1 cellular context compared by ENCODE assay signal in the genomic region with DNA sequence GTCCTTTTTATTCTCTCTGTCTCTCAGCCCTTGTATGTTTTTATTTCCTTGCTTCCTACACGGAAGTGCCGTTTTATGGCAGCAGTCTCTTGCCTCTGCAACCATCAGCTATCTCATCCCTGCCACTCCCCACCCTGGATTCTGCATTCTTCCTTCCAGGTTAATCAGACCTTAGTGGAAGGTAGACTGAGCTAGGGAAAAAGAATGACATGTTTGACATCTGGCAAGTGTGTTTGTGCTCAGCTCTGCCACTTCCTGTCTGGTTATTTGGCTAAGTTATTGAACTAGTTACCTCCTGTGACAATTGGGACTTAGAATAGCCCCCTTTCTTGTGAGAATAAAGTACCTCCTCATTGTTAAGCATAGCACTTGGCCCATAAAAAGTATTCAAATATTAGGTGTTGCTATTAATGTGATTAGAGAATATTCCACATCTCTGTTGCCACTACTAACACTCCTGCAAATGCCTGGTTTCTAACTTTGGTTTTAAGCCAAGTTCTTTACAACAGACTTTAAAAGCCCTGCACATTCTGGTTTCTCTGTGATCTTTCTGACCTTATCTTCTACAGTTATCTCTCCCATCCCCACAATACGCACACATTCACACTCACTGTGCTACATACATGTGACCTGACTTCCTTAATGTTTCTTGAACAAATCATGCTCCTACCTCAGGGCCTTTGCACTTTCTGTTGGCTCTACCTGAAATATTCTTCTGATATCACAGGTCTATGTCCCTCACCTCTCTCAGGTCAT.
TF ChIP-seq lines count a peak whose summit lies in the region.

No MANE protein-coding gene starts in this region.

TF ChIP-seq in GM23338, 12 proteins besides CTCF, POLR2A, EP300 and RAD21 (continued from another document):
- TF ChIP-seq, protein P1, sequence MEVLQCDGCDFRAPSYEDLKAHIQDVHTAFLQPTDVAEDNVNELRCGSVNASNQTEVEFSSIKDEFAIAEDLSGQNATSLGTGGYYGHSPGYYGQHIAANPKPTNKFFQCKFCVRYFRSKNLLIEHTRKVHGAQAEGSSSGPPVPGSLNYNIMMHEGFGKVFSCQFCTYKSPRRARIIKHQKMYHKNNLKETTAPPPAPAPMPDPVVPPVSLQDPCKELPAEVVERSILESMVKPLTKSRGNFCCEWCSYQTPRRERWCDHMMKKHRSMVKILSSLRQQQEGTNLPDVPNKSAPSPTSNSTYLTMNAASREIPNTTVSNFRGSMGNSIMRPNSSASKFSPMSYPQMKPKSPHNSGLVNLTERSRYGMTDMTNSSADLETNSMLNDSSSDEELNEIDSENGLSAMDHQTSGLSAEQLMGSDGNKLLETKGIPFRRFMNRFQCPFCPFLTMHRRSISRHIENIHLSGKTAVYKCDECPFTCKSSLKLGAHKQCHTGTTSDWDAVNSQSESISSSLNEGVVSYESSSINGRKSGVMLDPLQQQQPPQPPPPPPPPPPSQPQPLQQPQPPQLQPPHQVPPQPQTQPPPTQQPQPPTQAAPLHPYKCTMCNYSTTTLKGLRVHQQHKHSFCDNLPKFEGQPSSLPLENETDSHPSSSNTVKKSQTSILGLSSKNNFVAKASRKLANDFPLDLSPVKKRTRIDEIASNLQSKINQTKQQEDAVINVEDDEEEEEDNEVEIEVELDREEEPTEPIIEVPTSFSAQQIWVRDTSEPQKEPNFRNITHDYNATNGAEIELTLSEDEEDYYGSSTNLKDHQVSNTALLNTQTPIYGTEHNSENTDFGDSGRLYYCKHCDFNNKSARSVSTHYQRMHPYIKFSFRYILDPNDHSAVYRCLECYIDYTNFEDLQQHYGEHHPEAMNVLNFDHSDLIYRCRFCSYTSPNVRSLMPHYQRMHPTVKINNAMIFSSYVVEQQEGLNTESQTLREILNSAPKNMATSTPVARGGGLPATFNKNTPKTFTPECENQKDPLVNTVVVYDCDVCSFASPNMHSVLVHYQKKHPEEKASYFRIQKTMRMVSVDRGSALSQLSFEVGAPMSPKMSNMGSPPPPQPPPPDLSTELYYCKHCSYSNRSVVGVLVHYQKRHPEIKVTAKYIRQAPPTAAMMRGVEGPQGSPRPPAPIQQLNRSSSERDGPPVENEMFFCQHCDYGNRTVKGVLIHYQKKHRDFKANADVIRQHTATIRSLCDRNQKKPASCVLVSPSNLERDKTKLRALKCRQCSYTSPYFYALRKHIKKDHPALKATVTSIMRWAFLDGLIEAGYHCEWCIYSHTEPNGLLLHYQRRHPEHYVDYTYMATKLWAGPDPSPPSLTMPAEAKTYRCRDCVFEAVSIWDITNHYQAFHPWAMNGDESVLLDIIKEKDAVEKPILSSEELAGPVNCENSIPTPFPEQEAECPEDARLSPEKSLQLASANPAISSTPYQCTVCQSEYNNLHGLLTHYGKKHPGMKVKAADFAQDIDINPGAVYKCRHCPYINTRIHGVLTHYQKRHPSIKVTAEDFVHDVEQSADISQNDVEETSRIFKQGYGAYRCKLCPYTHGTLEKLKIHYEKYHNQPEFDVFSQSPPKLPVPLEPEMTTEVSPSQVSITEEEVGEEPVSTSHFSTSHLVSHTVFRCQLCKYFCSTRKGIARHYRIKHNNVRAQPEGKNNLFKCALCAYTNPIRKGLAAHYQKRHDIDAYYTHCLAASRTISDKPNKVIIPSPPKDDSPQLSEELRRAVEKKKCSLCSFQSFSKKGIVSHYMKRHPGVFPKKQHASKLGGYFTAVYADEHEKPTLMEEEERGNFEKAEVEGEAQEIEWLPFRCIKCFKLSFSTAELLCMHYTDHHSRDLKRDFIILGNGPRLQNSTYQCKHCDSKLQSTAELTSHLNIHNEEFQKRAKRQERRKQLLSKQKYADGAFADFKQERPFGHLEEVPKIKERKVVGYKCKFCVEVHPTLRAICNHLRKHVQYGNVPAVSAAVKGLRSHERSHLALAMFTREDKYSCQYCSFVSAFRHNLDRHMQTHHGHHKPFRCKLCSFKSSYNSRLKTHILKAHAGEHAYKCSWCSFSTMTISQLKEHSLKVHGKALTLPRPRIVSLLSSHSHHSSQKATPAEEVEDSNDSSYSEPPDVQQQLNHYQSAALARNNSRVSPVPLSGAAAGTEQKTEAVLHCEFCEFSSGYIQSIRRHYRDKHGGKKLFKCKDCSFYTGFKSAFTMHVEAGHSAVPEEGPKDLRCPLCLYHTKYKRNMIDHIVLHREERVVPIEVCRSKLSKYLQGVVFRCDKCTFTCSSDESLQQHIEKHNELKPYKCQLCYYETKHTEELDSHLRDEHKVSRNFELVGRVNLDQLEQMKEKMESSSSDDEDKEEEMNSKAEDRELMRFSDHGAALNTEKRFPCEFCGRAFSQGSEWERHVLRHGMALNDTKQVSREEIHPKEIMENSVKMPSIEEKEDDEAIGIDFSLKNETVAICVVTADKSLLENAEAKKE (CRISPR knock-in tag; IDR thresholded peaks at IDR 0.05): no peak
